Comparison of ENCODE assay signal across 8 cellular contexts in the genomic region with DNA sequence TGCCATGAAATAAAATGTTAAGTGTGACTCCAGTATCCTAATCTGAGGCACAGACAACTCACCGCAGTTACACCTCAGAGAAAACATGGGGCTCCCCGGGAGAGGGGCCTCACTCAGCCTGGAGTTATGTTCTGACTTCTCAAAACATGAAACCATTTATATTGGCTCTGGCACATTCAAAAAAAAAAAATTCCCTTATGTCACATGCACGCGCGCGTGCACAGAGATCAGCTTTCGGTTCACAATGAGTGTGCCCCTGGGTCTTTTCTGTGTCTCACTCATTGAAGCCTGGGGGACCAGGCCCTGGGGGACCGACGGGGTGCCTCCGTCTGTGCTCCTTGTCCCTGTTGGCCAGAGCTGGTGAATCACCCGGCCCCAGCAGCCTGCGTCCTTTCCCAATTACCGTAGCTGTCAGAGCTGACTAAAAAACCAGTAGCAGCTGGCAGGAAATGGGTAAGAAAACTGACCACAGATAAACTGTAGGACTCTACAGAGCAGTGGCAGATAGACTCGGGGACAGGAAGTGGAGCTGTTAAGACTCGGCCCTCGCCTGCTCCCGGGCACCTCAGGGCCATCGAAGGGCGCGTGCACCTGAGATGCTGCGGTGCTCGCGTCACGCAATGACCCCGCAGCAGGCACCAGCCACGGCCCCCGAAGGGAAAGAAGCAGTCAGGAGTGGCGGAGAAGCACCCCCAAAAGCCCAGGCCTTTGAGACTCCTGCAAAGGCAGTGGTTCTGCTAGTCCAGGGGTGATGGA.
A peak's percentile ranks its signal among the peaks of the same experiment; 100 is the strongest.
DNase-seq lines count a peak whose midpoint lies in the region; ATAC-seq and TF ChIP-seq lines count a peak whose summit lies in the region.

No MANE protein-coding gene starts in this region.

- H3K4me1 ChIP-seq in mammary epithelial cell (ENCODE audit: insufficient read depth, low read length) (no peaks in the 10 kb centered on the region), OCI-LY7 (ENCODE audit: insufficient read depth, low read length, poor library complexity, severe bottlenecking) (peaks cover 100% of the 10 kb centered on the region), right atrium auricular region (peaks cover 0 to 46% of the 10 kb centered on the region in 2 donors)

- no peak overlapping the region for H3K4me3 Mint-ChIP-seq in MCF 10A (ENCODE audit: unreplicated experiment)

- H3K36me3 ChIP-seq in mammary epithelial cell (ENCODE audit: insufficient read depth, low read length) (no peaks in the 10 kb centered on the region), OCI-LY7 (ENCODE audit: insufficient read depth, low read length) (peaks cover 29% of the 10 kb centered on the region), right atrium auricular region (no peaks in the 10 kb centered on the region)

- H2AFZ ChIP-seq in mammary epithelial cell (ENCODE audit: low read depth, low read length): no peak overlapping the region
- H2AFZ ChIP-seq in OCI-LY7 (ENCODE audit: low read length): no peak overlapping the region

- WGBS in mammary epithelial cell (ENCODE audit: low coverage, missing lambda C conversion rate): 90% methylated on average over 25 of the region's 28 CpGs

- BruUV-seq in MCF 10A (replicated peaks; lab: Mats Ljungman, UMichigan) (no TSS peak), mammary epithelial cell (replicated peaks; lab: Mats Ljungman, UMichigan) (no TSS peak), OCI-LY7 (replicated peaks; lab: Mats Ljungman, UMichigan) (no TSS peak)

- H3K9me3 ChIP-seq in mammary epithelial cell (replicated peaks; ENCODE audit: insufficient read depth, low read length): peaks cover 23% of the 10 kb centered on the region
- no peaks in the 10 kb centered on the region for H3K9me3 ChIP-seq in OCI-LY7 (ENCODE audit: low read length)
- H3K9me3 ChIP-seq in right atrium auricular region: no peaks in the 10 kb centered on the region

- no peaks in the 10 kb centered on the region for H3K9me2 ChIP-seq in OCI-LY7 (ENCODE audit: insufficient read depth, low read length)

- DNase-seq in MCF 10A (ENCODE audit: unreplicated experiment) (peak; percentile 65), mammary epithelial cell (no peak), OCI-LY7 (ENCODE audit: low spot score) (peak; percentile 91), right atrium auricular region (ENCODE audit: low spot score) (peak; percentile 90), NCI-H1930 (lab: John Stamatoyannopoulos, UW) (no peak)
- peak; percentile 69 for DNase-seq in activated T-helper 9 cell treated with anti-CD3 and anti-CD28 coated beads, Interleukin-2, amount 50 U/mL, for 16 hours (ENCODE audit: low read depth)
- peak; percentile 69 to 70 for DNase-seq in stimulated activated CD4-positive, alpha-beta T cell treated with anti-CD3 and anti-CD28 coated beads, Interleukin-2, amount 100 ng/mL, for 48 hours

- H3K9ac ChIP-seq in mammary epithelial cell (ENCODE audit: insufficient read depth, low read length): no peak overlapping the region

- H4K20me1 ChIP-seq in mammary epithelial cell (ENCODE audit: insufficient read depth, low read length): no peaks in the 10 kb centered on the region
- no peaks in the 10 kb centered on the region for H4K20me1 ChIP-seq in OCI-LY7 (ENCODE audit: insufficient read depth, low read length)

- no peaks in the 10 kb centered on the region for H3K27me3 Mint-ChIP-seq in MCF 10A (ENCODE audit: insufficient read depth, unreplicated experiment)

- H3K27me3 ChIP-seq in mammary epithelial cell (ENCODE audit: insufficient read depth, low read length) (no peaks in the 10 kb centered on the region), right atrium auricular region (no peaks in the 10 kb centered on the region)

- no peak for TF ChIP-seq CTCF in MCF 10A (IDR thresholded peaks at IDR 0.05; ENCODE audit: unreplicated experiment)
- no peak for TF ChIP-seq CTCF in mammary epithelial cell (conservative IDR thresholded peaks at IDR 0.05 in 1 of 2, IDR thresholded peaks at IDR 0.05 in 1 of 2; ENCODE audit: extremely low read depth in 1 of 2, insufficient read depth in 1 of 2, low read depth in 1 of 2, low read length in 2 of 2)
- peak; percentile 11; the same call in 1 of the 2 replicates for TF ChIP-seq CTCF in OCI-LY7 (conservative IDR thresholded peaks at IDR 0.05; ENCODE audit: low read length)
- TF ChIP-seq CTCF in right atrium auricular region (IDR thresholded peaks at IDR 0.05): no peak

- H3K4me1 Mint-ChIP-seq in MCF 10A (ENCODE audit: insufficient read depth, unreplicated experiment): no peaks in the 10 kb centered on the region

- H3K9me3 Mint-ChIP-seq in MCF 10A (ENCODE audit: unreplicated experiment): peaks cover 16% of the 10 kb centered on the region

- intact Hi-C loops in MCF 10A (cut with micrococcal nuclease): no loop called here
- intact Hi-C loops in mammary epithelial cell (cut with micrococcal nuclease): no loop called here
- intact Hi-C loops in OCI-LY7 (cut with micrococcal nuclease; ENCODE audit: unreplicated experiment): loop anchor here (1.0 to 5.0 kb wide), 7 partner anchors 22 to 1116 kb away; no protein-coding TSS in a partner anchor

- ATAC-seq in HG02970 (IDR thresholded peaks at IDR 0.05; ENCODE audit: low FRiP score, unreplicated experiment): peak; percentile 73

- CTCF ChIA-PET in MCF 10A (lab: Yijun Ruan, JAX): no interaction called here
- CTCF ChIA-PET in mammary epithelial cell (lab: Charles Lee; ENCODE audit: low non-redundant PET): no interaction called here
- CTCF ChIA-PET in OCI-LY7 (lab: Charles Lee; ENCODE audit: unreplicated experiment): interaction anchor here (0.6 to 2.1 kb wide), 7 partner anchors 10 to 87 kb away, joined by 3 to 16 read pairs (median 4); no protein-coding TSS in a partner anchor

- H3K36me3 Mint-ChIP-seq in MCF 10A (ENCODE audit: insufficient read depth, unreplicated experiment): no peaks in the 10 kb centered on the region

- no peaks in the 10 kb centered on the region for H3K79me2 ChIP-seq in mammary epithelial cell (ENCODE audit: insufficient read depth, low read length)
- peaks cover 3% of the 10 kb centered on the region; the same call in 1 of the 2 replicates for H3K79me2 ChIP-seq in OCI-LY7 (ENCODE audit: insufficient read depth, low read depth, low read length)

- in situ Hi-C loops in mammary epithelial cell (cut with MboI; ENCODE audit: low sequenced_read_pairs in 2 of 2): no loop called here

- POLR2A ChIA-PET in MCF 10A (lab: Yijun Ruan, JAX): no interaction called here
- POLR2A ChIA-PET in OCI-LY7 (lab: Charles Lee): interaction anchor here (0.6 to 4.1 kb wide), 17 partner anchors 9 to 918 kb away, joined by 3 to 28 read pairs (median 4); a partner anchor contains a TSS

- dilution Hi-C loops in mammary epithelial cell (cut with HindIII; ENCODE audit: low sequenced_read_pairs): no loop called here

- no peak overlapping the region for H3K27ac Mint-ChIP-seq in MCF 10A (ENCODE audit: low read depth, unreplicated experiment)

- no peak overlapping the region for H3K4me2 ChIP-seq in mammary epithelial cell (ENCODE audit: insufficient read depth, low read depth, low read length)
- peak overlapping the region; percentile 85 for H3K4me2 ChIP-seq in OCI-LY7 (ENCODE audit: low read length)

- H3K27ac ChIP-seq in mammary epithelial cell (ENCODE audit: insufficient read depth, low read depth, low read length) (no peak overlapping the region), OCI-LY7 (ENCODE audit: low read depth, low read length, poor library complexity, severe bottlenecking) (peak overlapping the region; percentile 98), right atrium auricular region (peak overlapping the region; percentile 54 to 60)

- H3K4me3 ChIP-seq in mammary epithelial cell (replicated peaks in 1 of 3; ENCODE audit: insufficient read depth in 1 of 3, low read depth in 2 of 3, low read length in 3 of 3): no peak overlapping the region
- H3K4me3 ChIP-seq in OCI-LY7 (ENCODE audit: low read depth, low read length, poor library complexity, severe bottlenecking): peak overlapping the region; percentile 40
- H3K4me3 ChIP-seq in right atrium auricular region: peak overlapping the region in 1 of 2 donors; percentile 3

Comparison
In these comparisons a context has a peak if more than half of its experiments do, and no peak if none do; other contexts are left out.
1. DNase-seq: peak in MCF 10A (single experiment), OCI-LY7 (single experiment), activated T-helper 9 cell treated with anti-CD3 and anti-CD28 coated beads, Interleukin-2, amount 50 U/mL, for 16 hours (single experiment), right atrium auricular region (single experiment) and stimulated activated CD4-positive, alpha-beta T cell treated with anti-CD3 and anti-CD28 coated beads, Interleukin-2, amount 100 ng/mL, for 48 hours (2 of 2); none in mammary epithelial cell (single experiment) and NCI-H1930 (0 of 2).